ENCODE assay signal across 19 cellular contexts in the genomic region with DNA sequence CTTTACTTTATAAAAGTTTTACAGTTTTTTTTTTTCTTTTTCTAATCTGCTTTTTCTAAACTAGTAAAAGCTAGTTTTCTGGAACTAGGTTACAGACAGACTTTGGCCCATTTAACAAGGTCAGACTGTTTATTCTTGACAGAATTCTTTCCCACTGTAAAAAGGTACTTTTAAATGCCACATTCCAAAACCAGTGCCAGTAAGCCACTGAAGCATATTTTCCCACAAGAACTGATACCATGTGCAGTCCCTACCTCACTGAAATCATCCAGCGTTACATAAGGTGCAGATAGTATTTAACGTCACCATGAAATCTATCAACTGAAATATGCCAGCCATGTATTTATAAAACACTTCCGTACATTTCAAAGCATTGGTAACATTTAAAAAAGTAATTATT.
DNase-seq lines count a peak whose midpoint lies in the region; ATAC-seq and TF ChIP-seq lines count a peak whose summit lies in the region.
"Had no signal": no experiment of that assay in that cellular context is flagged by ENCODE, and none has a peak within 500 bp of the region (broad histone marks: within the 10 kb centered on the region; RNA-seq: fewer than 3 reads in every experiment).

No MANE protein-coding gene starts in this region.

- H3K4me3 ChIP-seq in SJSA1 (no peak overlapping the region), testis (no peak overlapping the region)

- H3K27ac Mint-ChIP-seq in activated T-helper 1 cell treated with anti-CD3 and anti-CD28 coated beads, Interleukin-12 subunit alpha, Interleukin-12 subunit beta, Interleukin-2, Interleukin-4 antibody, amounts not matched to agents 30 ng/mL and 10 ng/mL and 1 ng/mL, durations not matched to agents 14 hours and 24 hours and 36 hours: no peak overlapping the region
- H3K27ac Mint-ChIP-seq: activated CD4-positive, alpha-beta T cell treated with anti-CD3 and anti-CD28 coated beads, Interleukin-2, amount 10 ng/mL, durations not matched to agents 7 days and 5 days; activated naive CD8-positive, alpha-beta T cell treated with anti-CD3 and anti-CD28 coated beads, Interleukin-2, amount 10 ng/mL, durations not matched to agents 7 days and 5 days; CD4-positive, CD25-positive, alpha-beta regulatory T cell; endodermal cell had no signal

- no peaks in the 10 kb centered on the region for H3K27me3 ChIP-seq in SJSA1 (replicated peaks)
- H3K27me3 ChIP-seq in testis: no peaks in the 10 kb centered on the region

- peaks cover 59% of the 10 kb centered on the region for H3K4me1 Mint-ChIP-seq in activated T-helper 1 cell treated with anti-CD3 and anti-CD28 coated beads, Interleukin-12 subunit alpha, Interleukin-12 subunit beta, Interleukin-2, Interleukin-4 antibody, amounts not matched to agents 30 ng/mL and 10 ng/mL and 1 ng/mL, durations not matched to agents 14 hours and 24 hours and 36 hours (ENCODE audit: low read depth)
- H3K4me1 Mint-ChIP-seq: endodermal cell had no signal

- no peaks in the 10 kb centered on the region for H3K9me3 ChIP-seq in SJSA1 (replicated peaks)
- no peaks in the 10 kb centered on the region for H3K9me3 ChIP-seq in testis

- peaks cover 55% of the 10 kb centered on the region for H3K4me1 ChIP-seq in SJSA1 (replicated peaks)
- no peaks in the 10 kb centered on the region for H3K4me1 ChIP-seq in testis

- 48 to 61% methylated on average over 3 of the region's 3 CpGs for WGBS in testis, 2 donors

- ATAC-seq in left ventricle myocardium superior: peak; percentile 61

- intact Hi-C loops in left ventricle myocardium superior (cut with micrococcal nuclease): no loop called here
- intact Hi-C loops in activated T-helper 1 cell treated with anti-CD3 and anti-CD28 coated beads, Interleukin-12 subunit alpha, Interleukin-12 subunit beta, Interleukin-2, Interleukin-4 antibody, amounts not matched to agents 30 ng/mL and 10 ng/mL and 1 ng/mL, durations not matched to agents 14 hours and 24 hours and 36 hours (cut with micrococcal nuclease): loop anchor here (5.0 kb wide), 1 partner anchor 187 kb away; a partner anchor contains a TSS
- intact Hi-C loops in testis (cut with DNase I; ENCODE audit: low total_unique reads): no loop called here

- peaks cover 46% of the 10 kb centered on the region for H3K36me3 Mint-ChIP-seq in activated T-helper 1 cell treated with anti-CD3 and anti-CD28 coated beads, Interleukin-12 subunit alpha, Interleukin-12 subunit beta, Interleukin-2, Interleukin-4 antibody, amounts not matched to agents 30 ng/mL and 10 ng/mL and 1 ng/mL, durations not matched to agents 14 hours and 24 hours and 36 hours (ENCODE audit: low read depth)

- H3K27ac ChIP-seq in SJSA1 (peak overlapping the region; percentile 60), testis (no peak overlapping the region)

- no peak for TF ChIP-seq CTCF in testis (IDR thresholded peaks at IDR 0.05)

- no peaks in the 10 kb centered on the region for H3K9me3 Mint-ChIP-seq in activated T-helper 1 cell treated with anti-CD3 and anti-CD28 coated beads, Interleukin-12 subunit alpha, Interleukin-12 subunit beta, Interleukin-2, Interleukin-4 antibody, amounts not matched to agents 30 ng/mL and 10 ng/mL and 1 ng/mL, durations not matched to agents 14 hours and 24 hours and 36 hours
- H3K9me3 Mint-ChIP-seq: activated CD4-positive, alpha-beta T cell treated with anti-CD3 and anti-CD28 coated beads, Interleukin-2, amount 10 ng/mL, durations not matched to agents 7 days and 5 days; activated naive CD8-positive, alpha-beta T cell treated with anti-CD3 and anti-CD28 coated beads, Interleukin-2, amount 10 ng/mL, durations not matched to agents 7 days and 5 days; endodermal cell had no signal

- no peak for TF ChIP-seq POLR2A in testis (IDR thresholded peaks at IDR 0.05)

- H3K27me3 Mint-ChIP-seq in activated T-helper 1 cell treated with anti-CD3 and anti-CD28 coated beads, Interleukin-12 subunit alpha, Interleukin-12 subunit beta, Interleukin-2, Interleukin-4 antibody, amounts not matched to agents 30 ng/mL and 10 ng/mL and 1 ng/mL, durations not matched to agents 14 hours and 24 hours and 36 hours (ENCODE audit: insufficient read depth): no peaks in the 10 kb centered on the region
- H3K27me3 Mint-ChIP-seq: activated CD4-positive, alpha-beta T cell treated with anti-CD3 and anti-CD28 coated beads, Interleukin-2, amount 10 ng/mL, durations not matched to agents 7 days and 5 days; activated naive CD8-positive, alpha-beta T cell treated with anti-CD3 and anti-CD28 coated beads, Interleukin-2, amount 10 ng/mL, durations not matched to agents 7 days and 5 days; CD4-positive, CD25-positive, alpha-beta regulatory T cell had no signal

- H3K36me3 ChIP-seq in SJSA1 (peaks cover 34% of the 10 kb centered on the region), testis (ENCODE audit: low read depth, missing control alignments) (no peaks in the 10 kb centered on the region)

- DNase-seq in EH (ENCODE audit: low read depth): peak; percentile 63
- DNase-seq in SJSA1 (ENCODE audit: low read depth in 1 of 2, low spot score in 2 of 2): peak in 1 of 2 experiments; percentile 41
- no peak for DNase-seq in left ventricle myocardium superior
- peak; percentile 88 for DNase-seq in renal cortical epithelial cell (ENCODE audit: low read depth)
- DNase-seq in activated T-helper 1 cell treated with anti-CD3 and anti-CD28 coated beads, Interleukin-12 subunit alpha, Interleukin-12 subunit beta, Interleukin-2, Interleukin-4 antibody, amounts not matched to agents 30 ng/mL and 10 ng/mL and 1 ng/mL, durations not matched to agents 14 hours and 24 hours and 36 hours (ENCODE audit: low spot score): no peak
- no peak for DNase-seq in DMS153 (lab: John Stamatoyannopoulos, UW)
- no peak for DNase-seq in testis
- DNase-seq: activated CD4-positive, alpha-beta T cell treated with anti-CD3 and anti-CD28 coated beads, Interleukin-2, amount 10 ng/mL, durations not matched to agents 7 days and 5 days; activated naive CD8-positive, alpha-beta T cell treated with anti-CD3 and anti-CD28 coated beads, Interleukin-2, amount 10 ng/mL, durations not matched to agents 7 days and 5 days; CD4-positive, CD25-positive, alpha-beta regulatory T cell; cortex of kidney; DMS 273 treated with DMSO at 0.1 percent for 48 hours; endodermal cell; GDM1; glutamatergic neuron; NCI-H1105 treated with DMSO at 0.1 percent for 48 hours; NCI-H446 treated with DMSO at 0.1 percent for 48 hours; nucleus accumbens; T-helper 2 cell had no signal

- H3K4me3 Mint-ChIP-seq in activated T-helper 1 cell treated with anti-CD3 and anti-CD28 coated beads, Interleukin-12 subunit alpha, Interleukin-12 subunit beta, Interleukin-2, Interleukin-4 antibody, amounts not matched to agents 30 ng/mL and 10 ng/mL and 1 ng/mL, durations not matched to agents 14 hours and 24 hours and 36 hours: no peak overlapping the region
- H3K4me3 Mint-ChIP-seq: activated CD4-positive, alpha-beta T cell treated with anti-CD3 and anti-CD28 coated beads, Interleukin-2, amount 10 ng/mL, durations not matched to agents 7 days and 5 days; activated naive CD8-positive, alpha-beta T cell treated with anti-CD3 and anti-CD28 coated beads, Interleukin-2, amount 10 ng/mL, durations not matched to agents 7 days and 5 days; endodermal cell had no signal

Comparison
In these comparisons a context has a peak if more than half of its experiments do, and no peak if none do; other contexts are left out.
1. DNase-seq: peak in EH (single experiment) and renal cortical epithelial cell (single experiment); none in left ventricle myocardium superior (single experiment), activated T-helper 1 cell treated with anti-CD3 and anti-CD28 coated beads, Interleukin-12 subunit alpha, Interleukin-12 subunit beta, Interleukin-2, Interleukin-4 antibody, amounts not matched to agents 30 ng/mL and 10 ng/mL and 1 ng/mL, durations not matched to agents 14 hours and 24 hours and 36 hours (single experiment), DMS153 (single experiment) and testis (single experiment).